Comparison of ENCODE assay signal across 8 cellular contexts in the genomic region with DNA sequence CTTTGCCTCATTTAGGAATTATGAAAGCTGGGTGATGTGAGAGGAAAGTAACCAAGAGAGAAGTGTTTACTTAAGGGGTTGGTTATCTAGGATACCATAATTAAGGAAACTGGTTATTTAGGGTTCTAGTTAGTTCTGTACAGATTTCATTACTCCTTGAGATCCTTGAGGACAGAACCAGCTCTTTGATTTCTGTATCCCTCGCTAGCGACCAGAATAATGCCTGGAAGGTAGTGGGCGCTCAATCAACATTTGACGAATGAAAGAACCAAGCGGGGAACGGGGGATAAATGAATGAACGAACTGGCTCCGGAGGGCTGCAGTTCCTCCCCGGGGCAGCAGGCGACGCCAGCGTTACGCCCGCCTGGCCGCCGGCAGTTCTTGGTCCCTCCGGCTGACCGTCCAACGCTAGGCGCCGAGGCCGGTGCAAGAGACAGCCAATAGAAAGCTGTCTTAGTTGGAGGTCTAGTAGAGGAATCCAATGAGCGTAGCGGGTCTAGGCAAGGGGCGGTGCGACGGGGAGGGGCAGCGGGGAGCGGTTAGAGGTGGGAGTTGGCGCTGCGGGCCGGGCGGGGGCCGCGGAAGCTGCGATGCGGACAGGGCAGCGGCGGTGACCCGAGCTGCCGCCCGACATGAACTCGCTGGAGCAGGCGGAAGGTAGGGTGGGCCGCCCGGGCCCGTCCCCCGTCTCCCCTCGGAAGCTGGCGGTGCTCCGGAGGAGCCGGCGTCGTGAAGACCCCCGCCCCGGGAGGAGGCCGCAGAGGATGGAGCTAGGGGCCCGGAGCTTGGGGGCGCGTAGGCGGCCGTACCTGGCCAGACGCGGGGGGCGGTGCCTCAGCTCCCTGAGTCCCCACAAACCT. TPM values are rescaled to one million over a fixed set of nuclear protein-coding genes. Genes with fewer than 3 reads are reported as not detected.
A peak's percentile ranks its signal among the peaks of the same experiment; 100 is the strongest.
DNase-seq lines count a peak whose midpoint lies in the region; ATAC-seq and TF ChIP-seq lines count a peak whose summit lies in the region.

Gene CNEP1R1 (plus strand): TSS at position 542 of the 860 bp plus-strand sequence. CDS start 91 bp downstream, at position 633.

- ATAC-seq in GM19324 (IDR thresholded peaks at IDR 0.05; ENCODE audit: low FRiP score, unreplicated experiment) (peak; percentile 98), HG03469 (IDR thresholded peaks at IDR 0.05; ENCODE audit: unreplicated experiment) (peak; percentile 96), left colon (peak; percentile 99)

- H3K4me3 ChIP-seq in coronary artery = peak within 1 kb of the TSS; percentile 91

- DNase-seq in NCI-H526 (lab: John Stamatoyannopoulos, UW) (peak; percentile 87 to 95), coronary artery (ENCODE audit: low spot score) (peak; percentile 97), left colon (peak; percentile 94 to 95)
- DNase-seq in activated CD4-positive, alpha-beta T cell treated with anti-CD3 and anti-CD28 coated beads for 48 hours = peak; percentile 94
- DNase-seq in stimulated activated CD4-positive, alpha-beta T cell treated with anti-CD3 and anti-CD28 coated beads, Interleukin-1b, Interleukin-23, amount 100 ng/mL, for 48 hours = peak; percentile 95

- TF ChIP-seq CTCF in C4-2B (conservative IDR thresholded peaks at IDR 0.05) (peak; percentile 100), coronary artery (IDR thresholded peaks at IDR 0.05) (peak; percentile 100)

- intact Hi-C loops in left colon (cut with DNase I, micrococcal nuclease) = loop anchor here in 1 of 2 donors (2.0 to 10.0 kb wide), 3 partner anchors 186 to 640 kb away; partner anchors contain the start of gene BRD7

- H3K27ac ChIP-seq in C4-2B = peak within 1 kb of the TSS; percentile 86
- H3K27ac ChIP-seq in coronary artery = peak within 1 kb of the TSS; percentile 84 to 88

RNA-seq across cellular contexts. Expression of gene CNEP1R1, which starts in this region (rescaled TPM):
- total RNA-seq in left colon = 10 to 100 TPM; 17.8 to 19.2 TPM

Comparison
In these comparisons a context has a peak if more than half of its experiments do, and no peak if none do; other contexts are left out.
1. Peak in every context shown above with its lines: DNase-seq, ATAC-seq, H3K4me3 ChIP-seq and H3K27ac ChIP-seq.